Comparison of ENCODE assay signal across 12 cellular contexts in genomic region chr6:17972074-17972966, GRCh38. TPM values are rescaled to one million over a fixed set of nuclear protein-coding genes. Genes with fewer than 3 reads are reported as not detected.
DNase-seq lines count a peak whose midpoint lies in the region; ATAC-seq and TF ChIP-seq lines count a peak whose summit lies in the region.
"Had no signal": no experiment of that assay in that cellular context is flagged by ENCODE, and none has a peak within 500 bp of the region (broad histone marks: within the 10 kb centered on the region; RNA-seq: fewer than 3 reads in every experiment).

No MANE protein-coding gene starts in this region.

- H3K9ac ChIP-seq in HUES6 (ENCODE audit: low read length) (no peak overlapping the region), smooth muscle cell (ENCODE audit: low read depth) (no peak overlapping the region)

- H3K9me3 Mint-ChIP-seq in chondrocyte (ENCODE audit: low read depth), result no peaks in the 10 kb centered on the region
- H3K9me3 Mint-ChIP-seq: activated T-cell treated with anti-CD3 and anti-CD28 coated beads, Interleukin-2, amount 50 U/mL, for 24 hours had no signal

- 20% methylated on average over 7 of the region's 7 CpGs for WGBS in smooth muscle cell (ENCODE audit: low lambda C conversion rate)

- intact Hi-C loops in left colon (cut with DNase I, micrococcal nuclease), result no loop called here

- H3K27ac Mint-ChIP-seq in chondrocyte (ENCODE audit: unreplicated experiment), result peak overlapping the region; percentile 45
- H3K27ac Mint-ChIP-seq: activated T-cell treated with anti-CD3 and anti-CD28 coated beads, Interleukin-2, amount 50 U/mL, for 24 hours had no signal

- H3K9me3 ChIP-seq in HUES6 (ENCODE audit: control insufficient read depth, insufficient read depth, low read depth, low read length) (no peaks in the 10 kb centered on the region), smooth muscle cell (replicated peaks; ENCODE audit: low read depth) (no peaks in the 10 kb centered on the region)
- H3K9me3 ChIP-seq: Caco-2 had no signal

- no peaks in the 10 kb centered on the region for H3K36me3 ChIP-seq in HUES6 (ENCODE audit: control insufficient read depth, insufficient read depth, low read length)
- H3K36me3 ChIP-seq in smooth muscle cell (ENCODE audit: low read depth), result no peaks in the 10 kb centered on the region

- H3K4me2 ChIP-seq in smooth muscle cell, result peak overlapping the region; percentile 80

- peaks cover 19% of the 10 kb centered on the region for H3F3A ChIP-seq in smooth muscle cell (ENCODE audit: low read depth)

- H3K27me3 ChIP-seq in HUES6 (ENCODE audit: control insufficient read depth, insufficient read depth, low read length), result no peaks in the 10 kb centered on the region
- no peaks in the 10 kb centered on the region for H3K27me3 ChIP-seq in smooth muscle cell (ENCODE audit: low read depth)

- H4K20me1 ChIP-seq in smooth muscle cell (ENCODE audit: low read depth), result peaks cover 79% of the 10 kb centered on the region

- H3K4me3 ChIP-seq in HUES6 (ENCODE audit: low read depth, low read length) (no peak overlapping the region; the same call in 1 of the 2 replicates), smooth muscle cell (no peak overlapping the region)

- H3K27me3 Mint-ChIP-seq in chondrocyte (ENCODE audit: low read depth), result no peaks in the 10 kb centered on the region

- H3K27ac ChIP-seq in HUES6 (ENCODE audit: low read depth, low read length) (peak overlapping the region; percentile 78), smooth muscle cell (ENCODE audit: low read depth) (peak overlapping the region; percentile 64)

- ATAC-seq in left colon (peak; percentile 91), HG03159 (IDR thresholded peaks at IDR 0.05; ENCODE audit: unreplicated experiment) (no peak)

- H3K4me1 Mint-ChIP-seq in chondrocyte (ENCODE audit: low read depth), result peaks cover 48% of the 10 kb centered on the region

- no peak for DNase-seq in chondrocyte (ENCODE audit: low spot score)
- DNase-seq in left colon, result no peak
- DNase-seq in smooth muscle cell (lab: John Stamatoyannopoulos, UW; ENCODE audit: unreplicated experiment), result no peak
- DNase-seq in NCI-H1105 (lab: John Stamatoyannopoulos, UW), result no peak
- DNase-seq in D341Med (ENCODE audit: low spot score), result no peak
- no peak for DNase-seq in activated effector memory CD4-positive, alpha-beta T cell treated with anti-CD3 and anti-CD28 coated beads, Interleukin-2, amount 50 U/mL, for 16 hours
- DNase-seq: activated T-cell treated with anti-CD3 and anti-CD28 coated beads, Interleukin-2, amount 50 U/mL, for 24 hours; Caco-2; stimulated activated CD4-positive, alpha-beta T cell treated with anti-CD3 and anti-CD28 coated beads, Interleukin-2, amount 100 ng/mL, for 24 hours; stimulated activated naive CD4-positive, alpha-beta T cell had no signal

- TF ChIP-seq CTCF in chondrocyte (IDR thresholded peaks at IDR 0.05), result no peak
- TF ChIP-seq CTCF in smooth muscle cell (IDR thresholded peaks at IDR 0.05; ENCODE audit: borderline replicate concordance, insufficient read depth, poor library complexity, severe bottlenecking), result no peak

- H3K4me1 ChIP-seq in HUES6 (ENCODE audit: control insufficient read depth, insufficient read depth, low read length), result peaks cover 37% of the 10 kb centered on the region
- peaks cover 28% of the 10 kb centered on the region for H3K4me1 ChIP-seq in smooth muscle cell (ENCODE audit: low read depth)
- H3K4me1 ChIP-seq: Caco-2 had no signal

- H3K4me3 Mint-ChIP-seq in chondrocyte (ENCODE audit: unreplicated experiment), result no peak overlapping the region
- H3K4me3 Mint-ChIP-seq: activated T-cell treated with anti-CD3 and anti-CD28 coated beads, Interleukin-2, amount 50 U/mL, for 24 hours had no signal

- H3K36me3 Mint-ChIP-seq in chondrocyte (ENCODE audit: low read depth), result no peaks in the 10 kb centered on the region

- no peak overlapping the region for H2AFZ ChIP-seq in smooth muscle cell (ENCODE audit: low read depth)

- peaks cover 62% of the 10 kb centered on the region for H3K79me2 ChIP-seq in smooth muscle cell (ENCODE audit: low read depth)

RNA-seq across cellular contexts. Expression of gene KIF13A, which starts 15.1 kb away (rescaled TPM):
- total RNA-seq in chondrocyte, result 39.5 to 51.9 TPM (median 49.7 TPM) in 3 replicates
- 10 to 100 TPM; 40.5 to 47.0 TPM for total RNA-seq in left colon
- total RNA-seq in smooth muscle cell, result 28.4 and 31.9 TPM in 2 replicates
- polyA plus RNA-seq in smooth muscle cell, result 10.4 and 15.9 TPM in 2 replicates
